Comparison of ENCODE assay signal across 23 cellular contexts in the genomic region with DNA sequence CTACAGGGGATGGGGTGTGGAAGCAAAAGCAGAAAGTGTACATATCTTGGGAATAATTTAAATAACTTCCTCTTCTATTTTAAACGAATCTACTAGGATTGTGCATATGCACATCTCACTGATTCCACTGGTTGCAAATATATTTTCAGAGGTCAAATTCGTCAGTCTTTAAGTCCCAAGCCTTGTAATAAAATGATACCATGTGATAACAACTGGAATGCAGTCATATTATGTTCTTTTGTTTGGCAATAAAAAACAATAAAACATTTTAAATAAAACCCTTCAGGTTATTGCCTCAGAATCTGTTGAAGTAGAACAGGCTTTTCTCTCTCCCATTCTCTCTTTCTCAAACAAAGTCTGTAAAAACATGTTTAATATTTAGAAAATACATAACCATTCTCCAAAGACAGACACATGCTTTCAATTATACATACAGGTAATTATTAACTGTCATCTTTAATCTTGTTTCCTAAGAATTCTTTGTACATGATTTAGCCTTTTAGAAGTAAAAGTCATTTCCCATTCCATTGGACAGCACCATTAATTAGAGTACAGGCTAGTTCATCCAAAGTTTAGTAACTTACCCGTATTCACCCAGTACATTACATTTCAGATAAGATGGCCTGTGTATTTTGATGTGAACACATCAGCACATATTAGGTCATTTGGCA.
"Had no signal": no experiment of that assay in that cellular context is flagged by ENCODE, and none has a peak within 500 bp of the region (broad histone marks: within the 10 kb centered on the region; RNA-seq: fewer than 3 reads in every experiment).

No MANE protein-coding gene starts in this region.

- H3K27me3 ChIP-seq: heart right ventricle, hepatocyte, right lobe of liver, suprapubic skin, tibial artery, upper lobe of right lung had no signal

- H3K4me1 ChIP-seq: lower lobe of right lung, parathyroid adenoma, psoas muscle, right lobe of liver, suprapubic skin, upper lobe of right lung had no signal

- H3K4me1 Mint-ChIP-seq: naive thymus-derived CD4-positive, alpha-beta T cell; stimulated activated effector memory CD8-positive, alpha-beta T cell treated with anti-CD3 and anti-CD28 coated beads, Interleukin-12 subunit alpha, Interleukin-12 subunit beta, amount 100 ng/mL, for 72 hours had no signal

- H3K9me3 ChIP-seq: heart right ventricle, lower lobe of right lung, psoas muscle, right lobe of liver, suprapubic skin, thoracic aorta, tibial artery, upper lobe of right lung had no signal

- DNase-seq: heart right ventricle; islet precursor cell; lower lobe of right lung; mammary epithelial cell; mesenchymal stem cell; naive thymus-derived CD4-positive, alpha-beta T cell; nucleus accumbens; psoas muscle; right lobe of liver; stimulated activated CD4-positive, alpha-beta T cell treated with anti-CD3 and anti-CD28 coated beads, Interleukin-4, amount 100 ng/mL, for 24 hours; stimulated activated naive CD4-positive, alpha-beta T cell; tibial artery; trophoblast cell; upper lobe of right lung had no signal

- H3K27ac ChIP-seq: heart right ventricle, hepatocyte, lower lobe of right lung, parathyroid adenoma, psoas muscle, right lobe of liver, suprapubic skin, thoracic aorta, tibial artery, upper lobe of right lung had no signal

- H3K27ac Mint-ChIP-seq: naive thymus-derived CD4-positive, alpha-beta T cell; natural killer cell treated with Interleukin-12 subunit alpha and Interleukin-12 subunit beta and Interleukin-15 and Interleukin-18, amount 100 ng/mL, for 72 hours; stimulated activated effector memory CD8-positive, alpha-beta T cell treated with anti-CD3 and anti-CD28 coated beads, Interleukin-12 subunit alpha, Interleukin-12 subunit beta, amount 100 ng/mL, for 72 hours; stimulated activated naive CD8-positive, alpha-beta T cell treated with anti-CD3 and anti-CD28 coated beads, Interleukin-15, Interleukin-2, amounts not matched to agents 100 ng/mL and 50 ng/mL, for 24 hours had no signal

- H2AFZ ChIP-seq: hepatocyte, parathyroid adenoma had no signal

- H3K79me2 ChIP-seq: hepatocyte, parathyroid adenoma had no signal

- H3K9me3 Mint-ChIP-seq: neural crest cell had no signal

- H3K4me3 ChIP-seq: heart right ventricle, hepatocyte, lower lobe of right lung, psoas muscle, right lobe of liver, suprapubic skin, thoracic aorta, tibial artery, upper lobe of right lung had no signal

- H3K36me3 Mint-ChIP-seq: naive thymus-derived CD4-positive, alpha-beta T cell; natural killer cell treated with Interleukin-12 subunit alpha and Interleukin-12 subunit beta and Interleukin-15 and Interleukin-18, amount 100 ng/mL, for 72 hours; stimulated activated effector memory CD8-positive, alpha-beta T cell treated with anti-CD3 and anti-CD28 coated beads, Interleukin-12 subunit alpha, Interleukin-12 subunit beta, amount 100 ng/mL, for 72 hours had no signal

- H3K27me3 Mint-ChIP-seq: naive thymus-derived CD4-positive, alpha-beta T cell; natural killer cell treated with Interleukin-12 subunit alpha and Interleukin-12 subunit beta and Interleukin-15 and Interleukin-18, amount 100 ng/mL, for 72 hours; stimulated activated naive CD8-positive, alpha-beta T cell treated with anti-CD3 and anti-CD28 coated beads, Interleukin-15, Interleukin-2, amounts not matched to agents 100 ng/mL and 50 ng/mL, for 24 hours had no signal

- H3K4me3 Mint-ChIP-seq: naive thymus-derived CD4-positive, alpha-beta T cell; natural killer cell treated with Interleukin-12 subunit alpha and Interleukin-12 subunit beta and Interleukin-15 and Interleukin-18, amount 100 ng/mL, for 72 hours; neural crest cell; stimulated activated effector memory CD8-positive, alpha-beta T cell treated with anti-CD3 and anti-CD28 coated beads, Interleukin-12 subunit alpha, Interleukin-12 subunit beta, amount 100 ng/mL, for 72 hours; stimulated activated naive CD8-positive, alpha-beta T cell treated with anti-CD3 and anti-CD28 coated beads, Interleukin-15, Interleukin-2, amounts not matched to agents 100 ng/mL and 50 ng/mL, for 24 hours had no signal

- H3K4me2 ChIP-seq: hepatocyte had no signal

- H3K36me3 ChIP-seq: lower lobe of right lung, right lobe of liver, upper lobe of right lung had no signal

- FAIRE-seq: urothelium cell line had no signal

- H3K9ac ChIP-seq: parathyroid adenoma had no signal
